ENCODE assay signal across 2 cellular contexts in genomic region chr5:78243639-78244038, GRCh38.
TF ChIP-seq lines count a peak whose summit lies in the region.

No MANE protein-coding gene starts in this region.

TF ChIP-seq in H1, 55 proteins besides CTCF, POLR2A, EP300 and RAD21 (continued from another document):
- TF ChIP-seq NRF1 (IDR thresholded peaks at IDR 0.05; ENCODE audit: low read depth, low read length), result no peak
- no peak for TF ChIP-seq BACH1 (IDR thresholded peaks at IDR 0.05; ENCODE audit: low read length)
- TF ChIP-seq NANOG (IDR thresholded peaks at IDR 0.05; ENCODE audit: insufficient read depth, low read depth, low read length, poor library complexity, severe bottlenecking), result no peak
- no peak for TF ChIP-seq SP4 (IDR thresholded peaks at IDR 0.05; ENCODE audit: low read length)
- TF ChIP-seq KDM4A (IDR thresholded peaks at IDR 0.05; ENCODE audit: low read depth, low read length, severe bottlenecking), result no peak
- TF ChIP-seq, protein P1, sequence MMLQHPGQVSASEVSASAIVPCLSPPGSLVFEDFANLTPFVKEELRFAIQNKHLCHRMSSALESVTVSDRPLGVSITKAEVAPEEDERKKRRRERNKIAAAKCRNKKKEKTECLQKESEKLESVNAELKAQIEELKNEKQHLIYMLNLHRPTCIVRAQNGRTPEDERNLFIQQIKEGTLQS (IDR thresholded peaks at IDR 0.05; ENCODE audit: insufficient read depth, low read depth, low read length), result no peak

TF ChIP-seq in HEK293T, 16 proteins besides CTCF, POLR2A, EP300 and RAD21 (continued from another document):
- TF ChIP-seq ARNT (IDR thresholded peaks at IDR 0.05), result no peak
- no peak for TF ChIP-seq PKNOX1 (IDR thresholded peaks at IDR 0.05)
- TF ChIP-seq ELF4 (IDR thresholded peaks at IDR 0.05), result no peak
- no peak for TF ChIP-seq HDGF (IDR thresholded peaks at IDR 0.05; ENCODE audit: borderline replicate concordance)
- TF ChIP-seq NFRKB (IDR thresholded peaks at IDR 0.05), result no peak
- no peak for TF ChIP-seq LEF1 (IDR thresholded peaks at IDR 0.05; ENCODE audit: borderline replicate concordance)
- no peak for TF ChIP-seq TARDBP (IDR thresholded peaks at IDR 0.05)
- TF ChIP-seq SUZ12 (IDR thresholded peaks at IDR 0.05), result no peak
- TF ChIP-seq FOXM1 (IDR thresholded peaks at IDR 0.05; ENCODE audit: borderline replicate concordance), result no peak
- no peak for TF ChIP-seq ZNF384 (IDR thresholded peaks at IDR 0.05)
- TF ChIP-seq L3MBTL2 (conservative IDR thresholded peaks at IDR 0.05), result no peak
- TF ChIP-seq SP1 (IDR thresholded peaks at IDR 0.05), result no peak
- TF ChIP-seq CTBP1 (IDR thresholded peaks at IDR 0.05; ENCODE audit: borderline replicate concordance), result no peak
- TF ChIP-seq FOXK2 (IDR thresholded peaks at IDR 0.05), result no peak
TF ChIP-seq in HEK293T: peak in this region for 0.
